9 cellular contexts compared by ENCODE assay signal in the genomic region with DNA sequence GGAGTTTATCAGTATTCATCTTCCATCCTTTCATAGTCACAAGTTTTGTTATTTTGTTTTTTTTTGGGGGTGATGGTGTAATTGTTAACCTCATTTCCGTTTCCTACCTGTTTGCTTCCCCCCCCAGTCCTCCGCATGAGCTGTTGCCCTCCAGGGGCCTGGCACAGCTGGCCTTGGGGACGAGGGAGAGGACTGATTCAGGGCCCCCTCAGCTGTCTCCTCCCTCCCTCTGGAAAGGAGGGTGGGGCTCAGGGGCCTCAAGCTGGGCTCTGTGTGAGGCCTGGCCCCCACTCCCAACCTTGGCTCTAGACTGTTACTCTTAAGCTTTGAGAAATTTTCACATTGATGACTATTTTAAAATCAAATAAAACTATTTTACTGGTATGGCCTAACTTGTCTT. TPM values are rescaled to one million over a fixed set of nuclear protein-coding genes. Genes with fewer than 3 reads are reported as not detected.
A peak's percentile ranks its signal among the peaks of the same experiment; 100 is the strongest.
DNase-seq lines count a peak whose midpoint lies in the region; TF ChIP-seq lines count a peak whose summit lies in the region.
"Had no signal": no experiment of that assay in that cellular context is flagged by ENCODE, and none has a peak within 500 bp of the region (broad histone marks: within the 10 kb centered on the region; RNA-seq: fewer than 3 reads in every experiment).

No MANE protein-coding gene starts in this region.

- peak overlapping the region; percentile 31 for H3K27ac Mint-ChIP-seq in dendritic cell treated with granulocyte-macrophage colony-stimulating factor and Interleukin-4, amounts not matched to agents 40 ng/mL and 50 ng/mL, for 4 days
- no peak overlapping the region for H3K27ac Mint-ChIP-seq in activated naive CD4-positive, alpha-beta T cell treated with anti-CD3 and anti-CD28 coated beads for 36 hours
- H3K27ac Mint-ChIP-seq: activated naive CD4-positive, alpha-beta T cell treated with anti-CD3 and anti-CD28 coated beads, Interleukin-2, amount 50 U/mL, for 24 hours; CD4-positive, alpha-beta T cell had no signal

- H3K27me3 Mint-ChIP-seq in dendritic cell treated with granulocyte-macrophage colony-stimulating factor and Interleukin-4, amounts not matched to agents 40 ng/mL and 50 ng/mL, for 4 days = peaks cover 29% of the 10 kb centered on the region
- peaks cover 14% of the 10 kb centered on the region for H3K27me3 Mint-ChIP-seq in activated naive CD4-positive, alpha-beta T cell treated with anti-CD3 and anti-CD28 coated beads for 36 hours (ENCODE audit: low read depth)

- peak; percentile 46 for DNase-seq in H7
- no peak for DNase-seq in activated naive CD4-positive, alpha-beta T cell treated with anti-CD3 and anti-CD28 coated beads for 36 hours
- no peak for DNase-seq in NCI-H2227 (lab: John Stamatoyannopoulos, UW; ENCODE audit: unreplicated experiment)
- DNase-seq in SK-N-DZ (ENCODE audit: low spot score) = no peak
- DNase-seq: cortex of kidney had no signal

- H3K36me3 Mint-ChIP-seq in dendritic cell treated with granulocyte-macrophage colony-stimulating factor and Interleukin-4, amounts not matched to agents 40 ng/mL and 50 ng/mL, for 4 days (ENCODE audit: low read depth) = peaks cover 56% of the 10 kb centered on the region
- H3K36me3 Mint-ChIP-seq in activated naive CD4-positive, alpha-beta T cell treated with anti-CD3 and anti-CD28 coated beads for 36 hours (ENCODE audit: low read depth) = peaks cover 6% of the 10 kb centered on the region

- peaks cover 19% of the 10 kb centered on the region for H3K36me3 ChIP-seq in H7 (replicated peaks; ENCODE audit: control insufficient read depth, insufficient read depth, low read length)

- peak overlapping the region; percentile 34 for H3K27ac ChIP-seq in 22Rv1

- peaks cover 26% of the 10 kb centered on the region for H3K27me3 ChIP-seq in H7 (ENCODE audit: control insufficient read depth, insufficient read depth, low read length)

- H3K9me3 Mint-ChIP-seq in dendritic cell treated with granulocyte-macrophage colony-stimulating factor and Interleukin-4, amounts not matched to agents 40 ng/mL and 50 ng/mL, for 4 days = no peaks in the 10 kb centered on the region
- no peaks in the 10 kb centered on the region for H3K9me3 Mint-ChIP-seq in activated naive CD4-positive, alpha-beta T cell treated with anti-CD3 and anti-CD28 coated beads for 36 hours
- H3K9me3 Mint-ChIP-seq: activated naive CD4-positive, alpha-beta T cell treated with anti-CD3 and anti-CD28 coated beads, Interleukin-2, amount 50 U/mL, for 24 hours; CD4-positive, alpha-beta T cell had no signal

- H3K4me1 Mint-ChIP-seq in dendritic cell treated with granulocyte-macrophage colony-stimulating factor and Interleukin-4, amounts not matched to agents 40 ng/mL and 50 ng/mL, for 4 days (ENCODE audit: low read depth) = peaks cover 32% of the 10 kb centered on the region
- peaks cover 5% of the 10 kb centered on the region for H3K4me1 Mint-ChIP-seq in activated naive CD4-positive, alpha-beta T cell treated with anti-CD3 and anti-CD28 coated beads for 36 hours (ENCODE audit: low read depth)

- H3K4me3 ChIP-seq in H7 (ENCODE audit: insufficient read depth, low read depth, low read length) = no peak overlapping the region

- H3K4me3 Mint-ChIP-seq in dendritic cell treated with granulocyte-macrophage colony-stimulating factor and Interleukin-4, amounts not matched to agents 40 ng/mL and 50 ng/mL, for 4 days = no peak overlapping the region
- H3K4me3 Mint-ChIP-seq in activated naive CD4-positive, alpha-beta T cell treated with anti-CD3 and anti-CD28 coated beads for 36 hours = no peak overlapping the region
- H3K4me3 Mint-ChIP-seq: activated naive CD4-positive, alpha-beta T cell treated with anti-CD3 and anti-CD28 coated beads, Interleukin-2, amount 50 U/mL, for 24 hours had no signal

- CTCF ChIA-PET in activated naive CD4-positive, alpha-beta T cell treated with anti-CD3 and anti-CD28 coated beads for 36 hours (lab: Charles Lee) = interaction anchor here (0.6 to 5.0 kb wide), 50 partner anchors 8 to 366 kb away, joined by 3 to 69 read pairs (median 4); a partner anchor contains a TSS

- intact Hi-C loops in dendritic cell treated with granulocyte-macrophage colony-stimulating factor and Interleukin-4, amounts not matched to agents 40 ng/mL and 50 ng/mL, for 4 days (cut with micrococcal nuclease) = loop anchor here (1.0 to 5.0 kb wide), 3 partner anchors 52 to 243 kb away; a partner anchor contains a TSS
- intact Hi-C loops in activated naive CD4-positive, alpha-beta T cell treated with anti-CD3 and anti-CD28 coated beads for 36 hours (cut with micrococcal nuclease) = loop anchor here (1.0 to 10.0 kb wide), 5 partner anchors 51 to 604 kb away; a partner anchor contains a TSS

- no peak for TF ChIP-seq CTCF in 22Rv1 (IDR thresholded peaks at IDR 0.05)

RNA-seq across cellular contexts. Expression of a gene that starts 4.0 kb away (rescaled TPM):
- 0.26 TPM in 1 of 2 replicates, not detected in the other for total RNA-seq in H7 (2014; rRNA removed; shearing (Covaris generic))
- total RNA-seq in activated naive CD4-positive, alpha-beta T cell treated with anti-CD3 and anti-CD28 coated beads for 36 hours = under 1 TPM; 0.10 to 0.17 TPM
- 0.13 and 0.17 TPM in 2 replicates for polyA plus RNA-seq in SK-N-DZ (2014; cell fraction: cytosol; rRNA removed)
- 0.16 and 0.38 TPM in 2 replicates for polyA plus RNA-seq in SK-N-DZ (2014; cell fraction: nucleus; rRNA removed)

RNA-seq across cellular contexts. Expression of a gene that starts 10.6 kb away (rescaled TPM):
- total RNA-seq in H7 (2014; rRNA removed; shearing (Covaris generic)) = 92.9 and 102 TPM in 2 replicates
- total RNA-seq in activated naive CD4-positive, alpha-beta T cell treated with anti-CD3 and anti-CD28 coated beads for 36 hours = 10 to 100 TPM; 26.2 to 26.5 TPM
- 182 and 205 TPM in 2 replicates for polyA plus RNA-seq in SK-N-DZ (2014; cell fraction: cytosol; rRNA removed)
- polyA plus RNA-seq in SK-N-DZ (2014; cell fraction: nucleus; rRNA removed) = 152 and 201 TPM in 2 replicates

RNA-seq across cellular contexts. Expression of a gene that starts 10.7 kb away (rescaled TPM):
- total RNA-seq in H7 (2014; rRNA removed; shearing (Covaris generic)) = 40.3 and 40.8 TPM in 2 replicates
- 10 to 100 TPM; 47.5 to 50.1 TPM for total RNA-seq in activated naive CD4-positive, alpha-beta T cell treated with anti-CD3 and anti-CD28 coated beads for 36 hours
- polyA plus RNA-seq in SK-N-DZ (2014; cell fraction: cytosol; rRNA removed) = 42.1 and 53.5 TPM in 2 replicates
- polyA plus RNA-seq in SK-N-DZ (2014; cell fraction: nucleus; rRNA removed) = 137 and 164 TPM in 2 replicates

RNA-seq across cellular contexts. Expression of a gene that starts 28.8 kb away (rescaled TPM):
- total RNA-seq in H7 (2014; rRNA removed; shearing (Covaris generic)) = 25.3 and 25.5 TPM in 2 replicates
- total RNA-seq in activated naive CD4-positive, alpha-beta T cell treated with anti-CD3 and anti-CD28 coated beads for 36 hours = 10 to 100 TPM; 23.0 to 24.6 TPM
- polyA plus RNA-seq in SK-N-DZ (2014; cell fraction: cytosol; rRNA removed) = 17.8 and 20.9 TPM in 2 replicates
- 49.6 and 69.6 TPM in 2 replicates for polyA plus RNA-seq in SK-N-DZ (2014; cell fraction: nucleus; rRNA removed)

RNA-seq across cellular contexts. Expression of a gene that starts 50.8 kb away (rescaled TPM):
- total RNA-seq in H7 (2014; rRNA removed; shearing (Covaris generic)) = 0.33 and 0.42 TPM in 2 replicates
- total RNA-seq in activated naive CD4-positive, alpha-beta T cell treated with anti-CD3 and anti-CD28 coated beads for 36 hours = under 1 TPM; 0.47 to 0.52 TPM
- 8.5 and 14.3 TPM in 2 replicates for polyA plus RNA-seq in SK-N-DZ (2014; cell fraction: cytosol; rRNA removed)
- polyA plus RNA-seq in SK-N-DZ (2014; cell fraction: nucleus; rRNA removed) = 5.8 and 8.6 TPM in 2 replicates
